ENCODE assay signal across 14 cellular contexts in genomic region chr16:49743206-49743470, GRCh38.
DNase-seq lines count a peak whose midpoint lies in the region; ATAC-seq and TF ChIP-seq lines count a peak whose summit lies in the region.
"Had no signal": no experiment of that assay in that cellular context is flagged by ENCODE, and none has a peak within 500 bp of the region (broad histone marks: within the 10 kb centered on the region; RNA-seq: fewer than 3 reads in every experiment).

No MANE protein-coding gene starts in this region.

- CTCF ChIA-PET in WTC11 (lab: Charles Lee), result interaction anchor here (1.2 to 1.3 kb wide), 2 partner anchors 11 to 103 kb away, joined by 3 read pairs; no protein-coding TSS in a partner anchor

- no peak for TF ChIP-seq POLR2A in GM18505 (IDR thresholded peaks at IDR 0.05; ENCODE audit: borderline replicate concordance, extremely low read depth, insufficient read depth, insufficient read length)

- H3K27me3 Mint-ChIP-seq in WTC11 (ENCODE audit: low read depth), result no peaks in the 10 kb centered on the region
- peaks cover 5% of the 10 kb centered on the region for H3K27me3 Mint-ChIP-seq in nephron progenitor cell (ENCODE audit: low read depth, poor library complexity)
- H3K27me3 Mint-ChIP-seq in progenitor cell of endocrine pancreas, result no peaks in the 10 kb centered on the region

- H3K4me3 Mint-ChIP-seq in WTC11 (no peak overlapping the region), nephron progenitor cell (peak overlapping the region; percentile 55), progenitor cell of endocrine pancreas (ENCODE audit: low read depth) (no peak overlapping the region)
- H3K4me3 Mint-ChIP-seq: CD4-positive, alpha-beta memory T cell; HFFc6 had no signal

- no peak for DNase-seq in WTC11 (ENCODE audit: low spot score)
- no peak for DNase-seq in nephron progenitor cell
- no peak for DNase-seq in progenitor cell of endocrine pancreas (ENCODE audit: low spot score, unreplicated experiment)
- no peak for DNase-seq in SW480 (ENCODE audit: low spot score)
- no peak for DNase-seq in activated T-cell treated with anti-CD3 and anti-CD28 coated beads, Interleukin-2, amount 50 U/mL, for 48 hours
- DNase-seq: C1 segment of cervical spinal cord; Calu3; CD4-positive, alpha-beta memory T cell; COR-L47; DMS53; DMS79 treated with DMSO at 0.1 percent for 48 hours; GF-D8; HFFc6 had no signal

- POLR2A ChIA-PET in WTC11 (lab: Charles Lee), result no interaction called here

- peaks cover 38% of the 10 kb centered on the region for H3K4me1 Mint-ChIP-seq in WTC11
- H3K4me1 Mint-ChIP-seq in nephron progenitor cell, result peaks cover 89% of the 10 kb centered on the region
- peaks cover 4% of the 10 kb centered on the region for H3K4me1 Mint-ChIP-seq in progenitor cell of endocrine pancreas (ENCODE audit: low read depth)
- H3K4me1 Mint-ChIP-seq: CD4-positive, alpha-beta memory T cell had no signal

- no peak for TF ChIP-seq CTCF in WTC11 (IDR thresholded peaks at IDR 0.05)
- TF ChIP-seq CTCF in nephron progenitor cell (IDR thresholded peaks at IDR 0.05), result no peak
- TF ChIP-seq CTCF in progenitor cell of endocrine pancreas (IDR thresholded peaks at IDR 0.05; ENCODE audit: unreplicated experiment), result no peak

- ATAC-seq in WTC11 (no peak), GM18505 (IDR thresholded peaks at IDR 0.05; ENCODE audit: unreplicated experiment) (no peak)

- no peaks in the 10 kb centered on the region for H3K36me3 Mint-ChIP-seq in WTC11
- H3K36me3 Mint-ChIP-seq in nephron progenitor cell (ENCODE audit: low read depth), result no peaks in the 10 kb centered on the region
- no peaks in the 10 kb centered on the region for H3K36me3 Mint-ChIP-seq in progenitor cell of endocrine pancreas (ENCODE audit: insufficient read depth)
- H3K36me3 Mint-ChIP-seq: CD4-positive, alpha-beta memory T cell had no signal

- no peaks in the 10 kb centered on the region for H3K9me3 Mint-ChIP-seq in WTC11
- H3K9me3 Mint-ChIP-seq in nephron progenitor cell, result no peaks in the 10 kb centered on the region
- no peaks in the 10 kb centered on the region for H3K9me3 Mint-ChIP-seq in progenitor cell of endocrine pancreas (ENCODE audit: low read depth)
- H3K9me3 Mint-ChIP-seq: CD4-positive, alpha-beta memory T cell had no signal

- H3K27ac Mint-ChIP-seq in WTC11 (peak overlapping the region; percentile 69), nephron progenitor cell (peak overlapping the region; percentile 74), progenitor cell of endocrine pancreas (peak overlapping the region; percentile 86)
- H3K27ac Mint-ChIP-seq: CD4-positive, alpha-beta memory T cell; HFFc6 had no signal

TF ChIP-seq in WTC11, 78 proteins besides CTCF, POLR2A, EP300 and RAD21:
- no peak for TF ChIP-seq JUN (CRISPR knock-in tag; IDR thresholded peaks at IDR 0.05)
- no peak for TF ChIP-seq MYBL2 (CRISPR knock-in tag; IDR thresholded peaks at IDR 0.05)
- no peak for TF ChIP-seq KAT7 (CRISPR knock-in tag; IDR thresholded peaks at IDR 0.05; ENCODE audit: borderline replicate concordance)
- no peak for TF ChIP-seq HMGA2 (CRISPR knock-in tag; IDR thresholded peaks at IDR 0.05)
- no peak for TF ChIP-seq ZNF121 (CRISPR knock-in tag; IDR thresholded peaks at IDR 0.05)
- no peak for TF ChIP-seq TEAD1 (CRISPR knock-in tag; IDR thresholded peaks at IDR 0.05)
